ENCODE assay signal across 20 cellular contexts in the genomic region with DNA sequence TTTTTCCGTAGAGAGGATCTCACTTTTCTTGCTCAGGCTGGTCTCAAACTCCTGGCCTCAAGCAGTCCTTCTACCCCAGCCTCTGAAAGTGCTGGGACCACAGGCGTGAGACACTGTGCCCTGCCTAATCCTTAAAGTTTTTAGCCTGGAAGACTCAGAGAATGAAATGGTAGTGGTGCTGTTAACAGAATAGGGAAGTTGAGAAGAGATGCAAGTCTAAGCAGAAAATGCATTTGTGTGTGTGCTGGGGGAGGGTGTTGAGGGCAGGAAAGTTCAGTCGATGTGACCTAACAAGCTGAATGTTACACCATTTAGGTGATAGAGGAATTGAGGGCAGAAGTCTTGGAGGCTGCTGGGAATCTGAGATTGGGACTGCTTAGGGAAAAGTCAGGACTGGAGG. TPM values are rescaled to one million over a fixed set of nuclear protein-coding genes. Genes with fewer than 3 reads are reported as not detected.
DNase-seq lines count a peak whose midpoint lies in the region; ATAC-seq and TF ChIP-seq lines count a peak whose summit lies in the region.
"Had no signal": no experiment of that assay in that cellular context is flagged by ENCODE, and none has a peak within 500 bp of the region (broad histone marks: within the 10 kb centered on the region; RNA-seq: fewer than 3 reads in every experiment).

No MANE protein-coding gene starts in this region.

- H3K27ac ChIP-seq in dorsolateral prefrontal cortex, result peak overlapping the region in 37 of 59 donors; percentile 1 to 90 (median 42)
- H3K27ac ChIP-seq in thymus (ENCODE audit: low read depth), result peak overlapping the region; percentile 13
- H3K27ac ChIP-seq: 22Rv1, brain microvascular endothelial cell had no signal

- no peaks in the 10 kb centered on the region for H3K4me1 ChIP-seq in thymus (ENCODE audit: control insufficient read depth, insufficient read depth, low read length)

- H3K9me3 ChIP-seq in thymus (ENCODE audit: control insufficient read depth), result no peaks in the 10 kb centered on the region

- no peak for ATAC-seq in GM21576 (IDR thresholded peaks at IDR 0.05; ENCODE audit: unreplicated experiment)

- intact Hi-C loops in dorsolateral prefrontal cortex (cut with DNase I), result no loop called here

- peak; percentile 83 for DNase-seq in SIG-M5 treated with dmso at 0.1 percent for 504 hours (lab: John Stamatoyannopoulos, UW; ENCODE audit: unreplicated experiment)
- no peak for DNase-seq in SIG-M5 (lab: John Stamatoyannopoulos, UW)
- DNase-seq in OCI-M1 (lab: John Stamatoyannopoulos, UW), result peak; percentile 60
- DNase-seq in dorsolateral prefrontal cortex, result no peak
- DNase-seq in superior temporal gyrus (ENCODE audit: extremely low spot score), result no peak
- no peak for DNase-seq in GM13977 (ENCODE audit: low spot score)
- DNase-seq: activated CD4-positive, alpha-beta T cell treated with anti-CD3 and anti-CD28 coated beads for 48 hours; activated naive CD4-positive, alpha-beta T cell treated with anti-CD3 and anti-CD28 coated beads, Interleukin-2, amount 10 ng/mL, durations not matched to agents 7 days and 5 days; brain microvascular endothelial cell; CD4-positive, CD25-positive, alpha-beta regulatory T cell; DMS79 treated with DMSO at 0.1 percent for 48 hours; effector CD8-positive, alpha-beta T cell; hypothalamus; NCI-H2029 treated with DMSO at 0.1 percent for 48 hours; NCI-H526 treated with DMSO at 0.1 percent for 48 hours; stimulated activated CD4-positive, alpha-beta T cell treated with anti-CD3 and anti-CD28 coated beads, Interleukin-15, amount 100 ng/mL, for 24 hours; T-helper 2 cell had no signal

- H3K27me3 ChIP-seq in dorsolateral prefrontal cortex (no peaks in the 10 kb centered on the region), thymus (ENCODE audit: control insufficient read depth, insufficient read depth) (no peaks in the 10 kb centered on the region)
- H3K27me3 ChIP-seq: brain microvascular endothelial cell had no signal

- 66% methylated on average over 3 of the region's 3 CpGs for WGBS in thymus

- no peak overlapping the region for H3K4me3 ChIP-seq in dorsolateral prefrontal cortex
- no peak overlapping the region for H3K4me3 ChIP-seq in thymus (ENCODE audit: low read length)

- no peak for TF ChIP-seq CTCF in dorsolateral prefrontal cortex (IDR thresholded peaks at IDR 0.05 in 54 of 56, conservative IDR thresholded peaks at IDR 0.05 in 2 of 56; ENCODE audit: low read depth in 1 of 56, partially characterized antibody in 56 of 56)
- TF ChIP-seq CTCF in GM13977 (IDR thresholded peaks at IDR 0.05; ENCODE audit: extremely low read depth, insufficient read depth, missing control alignments), result no peak

- no peaks in the 10 kb centered on the region for H3K36me3 ChIP-seq in thymus (ENCODE audit: control insufficient read depth, insufficient read depth)
- H3K36me3 ChIP-seq: brain microvascular endothelial cell had no signal

- in situ Hi-C loops in GM13977 (cut with MboI; ENCODE audit: low pct_unique_long_range_greater_than_20kb, low sequenced_read_pairs, unreplicated experiment), result no loop called here

RNA-seq across cellular contexts. Expression of a gene that starts 6.9 kb away (rescaled TPM):
- 1,000 to 10,000 TPM in 11 of 120 experiments, 100 to 1,000 TPM in 109; 197 to 1,976 (median 609) TPM for total RNA-seq in dorsolateral prefrontal cortex
- 111 TPM for polyA plus RNA-seq in thymus

Comparison
In these comparisons a context has a peak if more than half of its experiments do, and no peak if none do; other contexts are left out.
1. DNase-seq: peak in SIG-M5 treated with dmso at 0.1 percent for 504 hours (single experiment) and OCI-M1 (single experiment); none in SIG-M5 (single experiment), dorsolateral prefrontal cortex (0 of 10), superior temporal gyrus (single experiment) and GM13977 (single experiment).